16 cellular contexts compared by ENCODE assay signal in the genomic region with DNA sequence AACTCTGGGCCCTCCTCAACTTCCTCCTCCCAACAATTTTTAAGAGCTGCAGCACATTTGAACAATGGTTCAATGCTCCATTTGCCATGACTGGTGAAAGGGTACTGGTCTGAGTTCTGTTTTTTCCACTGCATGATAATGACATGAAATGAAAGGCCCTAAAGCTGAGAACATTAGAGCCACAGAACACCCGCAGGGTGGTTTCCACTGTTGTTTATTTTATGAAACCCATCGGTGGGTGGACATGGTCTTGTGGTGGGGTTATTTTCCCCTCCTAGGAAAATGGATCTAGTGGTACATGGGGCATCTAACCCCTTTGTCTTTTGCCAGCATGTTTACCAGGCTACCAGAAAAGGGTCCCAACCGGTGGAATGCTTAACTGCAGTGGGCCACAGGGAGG.
DNase-seq lines count a peak whose midpoint lies in the region; ATAC-seq and TF ChIP-seq lines count a peak whose summit lies in the region.
"Had no signal": no experiment of that assay in that cellular context is flagged by ENCODE, and none has a peak within 500 bp of the region (broad histone marks: within the 10 kb centered on the region; RNA-seq: fewer than 3 reads in every experiment).

No MANE protein-coding gene starts in this region.

- H3K27me3 Mint-ChIP-seq in endodermal cell (ENCODE audit: insufficient read depth), result no peaks in the 10 kb centered on the region
- H3K27me3 Mint-ChIP-seq: effector memory CD8-positive, alpha-beta T cell had no signal

- H3K27me3 ChIP-seq in OCI-LY1 (ENCODE audit: insufficient read depth, low read length) (no peaks in the 10 kb centered on the region), endodermal cell (ENCODE audit: control insufficient read depth, insufficient read depth, low read length, poor library complexity, severe bottlenecking) (no peaks in the 10 kb centered on the region)
- H3K27me3 ChIP-seq: cardiac muscle cell had no signal

- WGBS in endodermal cell (ENCODE audit: insufficient coverage in 1 of 2, insufficient read length in 1 of 2), 2 experiments, result 93 to 100% methylated on average over 2 to 3 of the region's 3 CpGs

- H3K27ac Mint-ChIP-seq in endodermal cell, result no peak overlapping the region
- H3K27ac Mint-ChIP-seq: effector memory CD8-positive, alpha-beta T cell; H9; WTC11 had no signal

- no peak overlapping the region for H3K4me3 Mint-ChIP-seq in endodermal cell
- H3K4me3 Mint-ChIP-seq: effector memory CD8-positive, alpha-beta T cell; H9; WTC11 had no signal

- H3K9me3 ChIP-seq in OCI-LY1 (ENCODE audit: low read length) (no peaks in the 10 kb centered on the region), endodermal cell (ENCODE audit: control insufficient read depth, low read length) (no peaks in the 10 kb centered on the region)
- H3K9me3 ChIP-seq: left ventricle myocardium inferior had no signal

- H3K4me1 ChIP-seq in OCI-LY1 (ENCODE audit: insufficient read depth, low read length, severe bottlenecking) (no peaks in the 10 kb centered on the region), endodermal cell (ENCODE audit: control insufficient read depth, insufficient read depth, low read length) (no peaks in the 10 kb centered on the region)
- H3K4me1 ChIP-seq: parathyroid adenoma had no signal

- H3K79me2 ChIP-seq in OCI-LY1 (ENCODE audit: insufficient read depth, low read length), result no peaks in the 10 kb centered on the region

- no peak overlapping the region for H3K4me3 ChIP-seq in OCI-LY1 (ENCODE audit: low read depth, low read length, poor library complexity, severe bottlenecking)
- no peak overlapping the region for H3K4me3 ChIP-seq in endodermal cell (ENCODE audit: low read length)
- H3K4me3 ChIP-seq: cardiac muscle cell, left ventricle myocardium inferior, skin epidermis had no signal

- no peaks in the 10 kb centered on the region for H3K4me1 Mint-ChIP-seq in endodermal cell
- H3K4me1 Mint-ChIP-seq: H9, WTC11 had no signal

- H3K9ac ChIP-seq in OCI-LY1 (ENCODE audit: low read length), result no peak overlapping the region
- H3K9ac ChIP-seq in endodermal cell (ENCODE audit: extremely low read depth, low read length, poor library complexity, severe bottlenecking), result no peak overlapping the region
- H3K9ac ChIP-seq: parathyroid adenoma had no signal

- H3K27ac ChIP-seq in OCI-LY1 (ENCODE audit: low read depth, low read length, poor library complexity, severe bottlenecking) (peak overlapping the region; percentile 11), endodermal cell (ENCODE audit: low read depth, low read length) (no peak overlapping the region)
- H3K27ac ChIP-seq: cardiac muscle cell, parathyroid adenoma had no signal

- no peaks in the 10 kb centered on the region for H4K20me1 ChIP-seq in OCI-LY1 (ENCODE audit: insufficient read depth, low read length)

- no peak overlapping the region for H3K4me2 ChIP-seq in OCI-LY1 (ENCODE audit: low read length)

- ATAC-seq in GM18520 (IDR thresholded peaks at IDR 0.05; ENCODE audit: unreplicated experiment) (peak; percentile 44), GM21825 (IDR thresholded peaks at IDR 0.05; ENCODE audit: unreplicated experiment) (peak; percentile 52)

- no peaks in the 10 kb centered on the region for H3K9me3 Mint-ChIP-seq in endodermal cell
- H3K9me3 Mint-ChIP-seq: effector memory CD8-positive, alpha-beta T cell; H9; WTC11 had no signal

- no peaks in the 10 kb centered on the region for H3K9me2 ChIP-seq in OCI-LY1 (ENCODE audit: low read depth, low read length)

- no peaks in the 10 kb centered on the region for H3K36me3 Mint-ChIP-seq in endodermal cell (ENCODE audit: low read depth)

- H3K36me3 ChIP-seq in OCI-LY1 (ENCODE audit: insufficient read depth, low read length) (peaks cover 87% of the 10 kb centered on the region), endodermal cell (ENCODE audit: control insufficient read depth, insufficient read depth, low read length) (no peaks in the 10 kb centered on the region)

- no peak for TF ChIP-seq CTCF in GM10266 (IDR thresholded peaks at IDR 0.05; ENCODE audit: control insufficient read depth, insufficient read depth, low read depth, missing control alignments)
- TF ChIP-seq CTCF in OCI-LY1 (IDR thresholded peaks at IDR 0.05; ENCODE audit: low read length), result no peak
- no peak for TF ChIP-seq CTCF in endodermal cell (conservative IDR thresholded peaks at IDR 0.05)

- H2AFZ ChIP-seq in OCI-LY1 (ENCODE audit: low read length), result no peak overlapping the region
- H2AFZ ChIP-seq: parathyroid adenoma had no signal

- H3F3A ChIP-seq in OCI-LY1 (ENCODE audit: insufficient read depth, low read length), result no peaks in the 10 kb centered on the region; the same call in 1 of the 2 replicates

- DNase-seq in GM10266 (ENCODE audit: extremely low spot score) (peak; percentile 24), endodermal cell (no peak), mesenteric fat pad (ENCODE audit: low spot score) (no peak), HuH-7 (ENCODE audit: low spot score) (no peak), NCI-H1092 (lab: John Stamatoyannopoulos, UW) (no peak)
- DNase-seq: H9, left ventricle myocardium inferior, NCI-H2029 treated with DMSO at 0.1 percent for 48 hours had no signal
